Comparison of ENCODE assay signal across 17 cellular contexts in genomic region chr1:3132685-3133084, GRCh38.
"Had no signal": no experiment of that assay in that cellular context is flagged by ENCODE, and none has a peak within 500 bp of the region (broad histone marks: within the 10 kb centered on the region; RNA-seq: fewer than 3 reads in every experiment).

No MANE protein-coding gene starts in this region.

- DNase-seq: activated CD4-positive, alpha-beta T cell treated with anti-CD3 and anti-CD28 coated beads, Interleukin-2, amount 10 ng/mL, durations not matched to agents 7 days and 5 days; activated CD8-positive, alpha-beta memory T cell treated with anti-CD3 and anti-CD28 coated beads, Interleukin-2, amount 50 U/mL, for 48 hours; activated naive CD8-positive, alpha-beta T cell treated with anti-CD3 and anti-CD28 coated beads, Interleukin-2, amount 10 ng/mL, durations not matched to agents 7 days and 5 days; dorsolateral prefrontal cortex; erythroblast; heart right ventricle; left ventricle myocardium inferior; stimulated activated CD4-positive, alpha-beta T cell treated with anti-CD3 and anti-CD28 coated beads, Interleukin-4, amount 100 ng/mL, for 4 hours; stimulated activated CD8-positive, alpha-beta memory T cell treated with anti-CD3 and anti-CD28 coated beads, Interleukin-4, amount 100 ng/mL, for 48 hours; stimulated activated naive CD8-positive, alpha-beta T cell treated with anti-CD3 and anti-CD28 coated beads, Interleukin-15, Interleukin-2, amounts not matched to agents 100 U/mL and 50 U/mL, for 24 hours; SW 1271; uterus had no signal

- H3K27me3 ChIP-seq: right atrium auricular region, uterus had no signal

- H3K27ac ChIP-seq: breast epithelium, gastroesophageal sphincter, heart right ventricle, left ventricle myocardium inferior, right atrium auricular region, skin epidermis, uterus had no signal

- H3K36me3 ChIP-seq: breast epithelium, gastroesophageal sphincter, heart right ventricle, left ventricle myocardium inferior, right atrium auricular region, uterus had no signal

- H3K4me1 ChIP-seq: breast epithelium, uterus had no signal

- ATAC-seq: gastroesophageal sphincter; heart right ventricle; natural killer cell treated with Interleukin-12 subunit alpha and Interleukin-12 subunit beta and Interleukin-15 and Interleukin-18, amount 100 ng/mL, for 72 hours; stimulated activated naive CD8-positive, alpha-beta T cell treated with anti-CD3 and anti-CD28 coated beads, Interleukin-15, Interleukin-2, amounts not matched to agents 100 U/mL and 50 U/mL, for 24 hours had no signal

- H3K4me3 ChIP-seq: breast epithelium, dorsolateral prefrontal cortex, gastroesophageal sphincter, heart right ventricle, left ventricle myocardium inferior, right atrium auricular region, skin epidermis, uterus had no signal

- H3K9me3 ChIP-seq: breast epithelium, gastroesophageal sphincter, heart right ventricle, left ventricle myocardium inferior, right atrium auricular region, uterus had no signal
